Comparison of ENCODE assay signal across 8 cellular contexts in genomic region chr11:94504689-94505293, GRCh38. TPM values are rescaled to one million over a fixed set of nuclear protein-coding genes. Genes with fewer than 3 reads are reported as not detected.
A peak's percentile ranks its signal among the peaks of the same experiment; 100 is the strongest.
DNase-seq lines count a peak whose midpoint lies in the region; TF ChIP-seq lines count a peak whose summit lies in the region.

No MANE protein-coding gene starts in this region.

- H3K27ac ChIP-seq in Karpas-422 (ENCODE audit: low read length) (no peak overlapping the region), SK-N-SH (ENCODE audit: low read depth in 2 of 2, low read length in 1 of 2) (no peak overlapping the region), esophagus squamous epithelium (no peak overlapping the region)

- H3K9me2 ChIP-seq in Karpas-422 (replicated peaks; ENCODE audit: insufficient read depth, low read length), result no peaks in the 10 kb centered on the region
- H3K9me2 ChIP-seq in SK-N-SH, result no peaks in the 10 kb centered on the region

- no peaks in the 10 kb centered on the region for H3K9me3 Mint-ChIP-seq in osteocyte (ENCODE audit: unreplicated experiment)

- H3K79me2 ChIP-seq in Karpas-422 (ENCODE audit: low read length), result no peaks in the 10 kb centered on the region
- H3K79me2 ChIP-seq in SK-N-SH (ENCODE audit: insufficient read depth), result no peaks in the 10 kb centered on the region

- TF ChIP-seq RAD21 in SK-N-SH (IDR thresholded peaks at IDR 0.05; ENCODE audit: low read length), result peak; percentile 78

- H3K4me1 Mint-ChIP-seq in osteocyte (ENCODE audit: unreplicated experiment), result no peaks in the 10 kb centered on the region

- peak; percentile 58 for DNase-seq in AG08395 (ENCODE audit: low spot score)
- DNase-seq in Karpas-422, result peak; percentile 95
- DNase-seq in SK-N-SH, result peak; percentile 52
- no peak for DNase-seq in esophagus squamous epithelium (lab: John Stamatoyannopoulos, UW)
- no peak for DNase-seq in osteocyte (ENCODE audit: extremely low spot score, unreplicated experiment)
- DNase-seq in activated CD8-positive, alpha-beta memory T cell treated with anti-CD3 and anti-CD28 coated beads, Interleukin-2, amount 50 U/mL, for 48 hours, result no peak
- DNase-seq in activated T-cell treated with anti-CD3 and anti-CD28 coated beads for 4 hours, result no peak

- no peak overlapping the region for H3K9ac ChIP-seq in Karpas-422 (ENCODE audit: low read length)
- H3K9ac ChIP-seq in SK-N-SH, result no peak overlapping the region

- no peak overlapping the region for H3K4me2 ChIP-seq in Karpas-422 (ENCODE audit: low read depth, low read length, poor library complexity, severe bottlenecking)
- no peak overlapping the region for H3K4me2 ChIP-seq in SK-N-SH

- H3K4me3 ChIP-seq in Karpas-422 (ENCODE audit: low read length) (no peak overlapping the region), SK-N-SH (ENCODE audit: low read depth in 2 of 2, low read length in 1 of 2) (no peak overlapping the region), esophagus squamous epithelium (no peak overlapping the region)

- H3K36me3 Mint-ChIP-seq in osteocyte (ENCODE audit: unreplicated experiment), result peaks cover 2% of the 10 kb centered on the region

- peaks cover 6% of the 10 kb centered on the region for H3F3A ChIP-seq in SK-N-SH (replicated peaks; ENCODE audit: insufficient read depth)

- CTCF ChIA-PET in SK-N-SH (lab: Yijun Ruan, JAX), result interaction anchor here (0.6 to 1.5 kb wide), 19 partner anchors 8 to 1270 kb away, joined by 3 to 14 read pairs (median 4); partner anchors contain the start of genes ANKRD49, MRE11 and PANX1

- POLR2A ChIA-PET in SK-N-SH (lab: Yijun Ruan, JAX), result no interaction called here

- no peak overlapping the region for H3K4me3 Mint-ChIP-seq in osteocyte (ENCODE audit: unreplicated experiment)

- peak; percentile 45; the same call in 1 of the 3 replicates for TF ChIP-seq CTCF in GM12872 (IDR thresholded peaks at IDR 0.05; ENCODE audit: insufficient read depth, low read depth, low read length)
- TF ChIP-seq CTCF in SK-N-SH (IDR thresholded peaks at IDR 0.05), result peak; percentile 85
- TF ChIP-seq CTCF in esophagus squamous epithelium (IDR thresholded peaks at IDR 0.05), result peak; percentile 56 to 74 (median 63)
- TF ChIP-seq CTCF in osteocyte (IDR thresholded peaks at IDR 0.05), result peak; percentile 73

- 16% methylated on average over 3 of the region's 3 CpGs for WGBS in SK-N-SH (ENCODE audit: low lambda C conversion rate)
- 3 to 21% methylated on average over 3 of the region's 3 CpGs for WGBS in esophagus squamous epithelium, 2 donors

- TF ChIP-seq POLR2A in esophagus squamous epithelium (IDR thresholded peaks at IDR 0.05), result no peak

- H4K20me1 ChIP-seq in Karpas-422 (ENCODE audit: insufficient read depth, low read depth, low read length), result no peaks in the 10 kb centered on the region
- no peaks in the 10 kb centered on the region for H4K20me1 ChIP-seq in SK-N-SH (ENCODE audit: insufficient read depth)

- intact Hi-C loops in esophagus squamous epithelium (cut with DNase I), result no loop called here

- H3K27me3 ChIP-seq in Karpas-422 (ENCODE audit: low read length), result no peaks in the 10 kb centered on the region
- no peaks in the 10 kb centered on the region for H3K27me3 ChIP-seq in SK-N-SH (ENCODE audit: insufficient read depth)
- H3K27me3 ChIP-seq in esophagus squamous epithelium, result no peaks in the 10 kb centered on the region

- H3K9me3 ChIP-seq in Karpas-422 (ENCODE audit: low read length) (no peaks in the 10 kb centered on the region), SK-N-SH (no peaks in the 10 kb centered on the region), esophagus squamous epithelium (no peaks in the 10 kb centered on the region)

- H3K27me3 Mint-ChIP-seq in osteocyte (ENCODE audit: unreplicated experiment), result peaks cover 22% of the 10 kb centered on the region

- H3K27ac Mint-ChIP-seq in osteocyte (ENCODE audit: unreplicated experiment), result no peak overlapping the region

- peaks cover 5% of the 10 kb centered on the region for H3K4me1 ChIP-seq in Karpas-422 (ENCODE audit: low read length)
- no peaks in the 10 kb centered on the region for H3K4me1 ChIP-seq in SK-N-SH (ENCODE audit: control insufficient read depth in 1 of 2, insufficient read depth in 2 of 2, low read depth in 1 of 2, low read length in 1 of 2)
- no peaks in the 10 kb centered on the region for H3K4me1 ChIP-seq in esophagus squamous epithelium

- no peak for TF ChIP-seq EP300 in SK-N-SH (IDR thresholded peaks at IDR 0.05; ENCODE audit: borderline replicate concordance in 1 of 2, low read depth in 1 of 2, low read length in 1 of 2)

- H3K36me3 ChIP-seq in Karpas-422 (ENCODE audit: insufficient read depth, low read length) (peaks cover 11% of the 10 kb centered on the region; the same call in 1 of the 2 replicates), SK-N-SH (replicated peaks in 1 of 2; ENCODE audit: control insufficient read depth in 1 of 2, insufficient read depth in 2 of 2, low read length in 1 of 2) (peaks cover 0 to 10% of the 10 kb centered on the region in 2 experiments), esophagus squamous epithelium (peaks cover 0 to 19% (median 0%) of the 10 kb centered on the region in 3 donors)

- H2AFZ ChIP-seq in Karpas-422 (ENCODE audit: low read length) (no peak overlapping the region), SK-N-SH (ENCODE audit: low read depth) (no peak overlapping the region)

TF ChIP-seq in SK-N-SH, 30 proteins besides CTCF, POLR2A, EP300 and RAD21:
- peak; percentile 54 for TF ChIP-seq SMC3 (IDR thresholded peaks at IDR 0.05; ENCODE audit: low read depth, low read length)
- TF ChIP-seq MEF2A (IDR thresholded peaks at IDR 0.05; ENCODE audit: borderline replicate concordance, low read depth), result no peak
TF ChIP-seq in SK-N-SH: peak in this region for 1.

RNA-seq across cellular contexts. Expression of gene C11orf97, which starts 7.5 kb away (rescaled TPM):
- not detected in 2 replicates for total RNA-seq in Karpas-422 (2014; rRNA removed; shearing (Covaris generic); ENCODE audit: low replicate concordance)
- not detected in 2 replicates for polyA plus RNA-seq in SK-N-SH (2012; rRNA removed)
- polyA plus RNA-seq in SK-N-SH (2012; cell fraction: cytosol; rRNA removed), result not detected in 2 replicates
- polyA plus RNA-seq in SK-N-SH (2012; cell fraction: nucleus; rRNA removed), result not detected in 2 replicates
- not detected for total RNA-seq in esophagus squamous epithelium
- not detected in 2 replicates for total RNA-seq in osteocyte

RNA-seq across cellular contexts. Expression of gene ANKRD49, which starts 11.0 kb away (rescaled TPM):
- total RNA-seq in Karpas-422 (2014; rRNA removed; shearing (Covaris generic); ENCODE audit: low replicate concordance), result 60.8 and 112 TPM in 2 replicates
- polyA plus RNA-seq in SK-N-SH (2012; rRNA removed), result 4.9 and 7.6 TPM in 2 replicates
- polyA plus RNA-seq in SK-N-SH (2012; cell fraction: cytosol; rRNA removed), result 5.3 and 6.5 TPM in 2 replicates
- polyA plus RNA-seq in SK-N-SH (2012; cell fraction: nucleus; rRNA removed), result 6.7 and 18.5 TPM in 2 replicates
- total RNA-seq in esophagus squamous epithelium, result 10 to 100 TPM in 3 of 4 donors, 1 to 10 TPM in 1; 6.0 to 19.3 (median 11.4) TPM
- 11.3 and 11.7 TPM in 2 replicates for total RNA-seq in osteocyte

RNA-seq across cellular contexts. Expression of gene MRE11, which starts 11.1 kb away (rescaled TPM):
- 64.5 and 115 TPM in 2 replicates for total RNA-seq in Karpas-422 (2014; rRNA removed; shearing (Covaris generic); ENCODE audit: low replicate concordance)
- polyA plus RNA-seq in SK-N-SH (2012; rRNA removed), result 2.8 and 4.7 TPM in 2 replicates
- 3.4 and 4.3 TPM in 2 replicates for polyA plus RNA-seq in SK-N-SH (2012; cell fraction: cytosol; rRNA removed)
- polyA plus RNA-seq in SK-N-SH (2012; cell fraction: nucleus; rRNA removed), result 4.8 and 8.9 TPM in 2 replicates
- total RNA-seq in esophagus squamous epithelium (10 to 100 TPM in 2 of 4 donors, 1 to 10 TPM in 2; 9.0 to 18.3 (median 12.1) TPM), osteocyte (21.2 and 21.4 TPM in 2 replicates)

RNA-seq across cellular contexts. Expression of gene FUT4, which starts 38.9 kb away (rescaled TPM):
- 0.34 and 0.90 TPM in 2 replicates for total RNA-seq in Karpas-422 (2014; rRNA removed; shearing (Covaris generic); ENCODE audit: low replicate concordance)
- 1.8 and 1.9 TPM in 2 replicates for polyA plus RNA-seq in SK-N-SH (2012; rRNA removed)
- polyA plus RNA-seq in SK-N-SH (2012; cell fraction: cytosol; rRNA removed), result 1.7 and 1.9 TPM in 2 replicates
- 1.5 and 1.9 TPM in 2 replicates for polyA plus RNA-seq in SK-N-SH (2012; cell fraction: nucleus; rRNA removed)
- total RNA-seq in esophagus squamous epithelium (1 to 10 TPM; 1.4 to 6.1 (median 1.8) TPM), osteocyte (2.8 and 3.0 TPM in 2 replicates)

Comparison
In these comparisons a context has a peak if more than half of its experiments do, and no peak if none do; other contexts are left out.
1. DNase-seq: peak in AG08395 (single experiment), Karpas-422 (single experiment) and SK-N-SH (single experiment); none in esophagus squamous epithelium (single experiment), osteocyte (single experiment), activated CD8-positive, alpha-beta memory T cell treated with anti-CD3 and anti-CD28 coated beads, Interleukin-2, amount 50 U/mL, for 48 hours (single experiment) and activated T-cell treated with anti-CD3 and anti-CD28 coated beads for 4 hours (single experiment).
2. Peak in every context shown above with its lines, with median percentiles within 50 percentile points of each other: CTCF ChIP-seq.